In the genomic region with DNA sequence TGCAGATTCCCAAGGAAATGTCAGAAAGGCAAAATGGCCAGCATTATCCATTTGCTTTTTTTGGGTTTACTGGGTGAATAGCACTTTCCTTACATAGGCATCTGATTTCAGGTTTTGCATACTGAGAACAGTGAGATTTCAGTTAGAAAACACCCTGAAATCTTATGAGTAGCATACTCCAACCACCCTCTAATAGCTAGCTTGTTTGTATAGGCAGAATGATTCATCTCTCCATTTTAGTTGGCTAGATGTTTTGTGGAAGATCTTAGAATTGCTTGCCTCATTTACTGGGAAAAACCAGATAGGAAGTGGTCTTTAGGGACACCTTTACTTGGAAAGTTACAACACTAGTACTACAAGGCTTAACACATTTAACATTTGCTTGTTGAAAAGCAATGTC, we compare ENCODE assay signal across 22 cellular contexts. TPM values are rescaled to one million over a fixed set of nuclear protein-coding genes. Genes with fewer than 3 reads are reported as not detected.
A peak's percentile ranks its signal among the peaks of the same experiment; 100 is the strongest.
DNase-seq lines count a peak whose midpoint lies in the region; ATAC-seq and TF ChIP-seq lines count a peak whose summit lies in the region.
"Had no signal": no experiment of that assay in that cellular context is flagged by ENCODE, and none has a peak within 500 bp of the region (broad histone marks: within the 10 kb centered on the region; RNA-seq: fewer than 3 reads in every experiment).

No MANE protein-coding gene starts in this region.

- H3K36me3 ChIP-seq in PC-3 (ENCODE audit: low read depth, low read length) (peaks cover 5% of the 10 kb centered on the region), osteoblast (ENCODE audit: insufficient read depth, low read length) (peaks cover 20% of the 10 kb centered on the region), gastroesophageal sphincter (peaks cover 2 to 33% of the 10 kb centered on the region in 2 donors)
- H3K36me3 ChIP-seq: neural progenitor cell had no signal

- H3K9me3 Mint-ChIP-seq in activated T-cell treated with anti-CD3 and anti-CD28 coated beads, Interleukin-2, amount 50 U/mL, for 72 hours = no peaks in the 10 kb centered on the region
- no peaks in the 10 kb centered on the region for H3K9me3 Mint-ChIP-seq in activated T-cell treated with anti-CD3 and anti-CD28 coated beads, Interleukin-2, amount 50 U/mL, for 4 hours

- in situ Hi-C loops in astrocyte of the spinal cord (cut with HindIII; ENCODE audit: low sequenced_read_pairs) = no loop called here

- no peaks in the 10 kb centered on the region for H4K20me1 ChIP-seq in PC-3 (ENCODE audit: low read length)
- H4K20me1 ChIP-seq in osteoblast (ENCODE audit: insufficient read depth, low read length) = peaks cover 9% of the 10 kb centered on the region

- no peak overlapping the region for H3K27ac ChIP-seq in PC-3 (ENCODE audit: low read length)
- H3K27ac ChIP-seq in osteoblast (ENCODE audit: low read depth, low read length) = peak overlapping the region; percentile 2
- no peak overlapping the region for H3K27ac ChIP-seq in gastroesophageal sphincter
- H3K27ac ChIP-seq: neural progenitor cell, SJSA1, thoracic aorta had no signal

- no peaks in the 10 kb centered on the region for H3K27me3 Mint-ChIP-seq in activated T-cell treated with anti-CD3 and anti-CD28 coated beads, Interleukin-2, amount 50 U/mL, for 72 hours (ENCODE audit: low read depth)
- no peaks in the 10 kb centered on the region for H3K27me3 Mint-ChIP-seq in activated T-cell treated with anti-CD3 and anti-CD28 coated beads, Interleukin-2, amount 50 U/mL, for 4 hours (ENCODE audit: low read depth)
- H3K27me3 Mint-ChIP-seq: brain had no signal

- no peak overlapping the region for H3K4me2 ChIP-seq in PC-3 (ENCODE audit: low read length)
- peak overlapping the region; percentile 46 for H3K4me2 ChIP-seq in osteoblast (ENCODE audit: insufficient read depth, low read length)
- H3K4me2 ChIP-seq: neural progenitor cell had no signal

- no peaks in the 10 kb centered on the region for H3K9me2 ChIP-seq in PC-3 (replicated peaks; ENCODE audit: low read length)

- H3K27ac Mint-ChIP-seq in activated T-cell treated with anti-CD3 and anti-CD28 coated beads, Interleukin-2, amount 50 U/mL, for 72 hours = peak overlapping the region; percentile 88
- H3K27ac Mint-ChIP-seq: neural progenitor cell had no signal

- POLR2A ChIA-PET in PC-3 (lab: Charles Lee; ENCODE audit: unreplicated experiment) = no interaction called here

- intact Hi-C loops in PC-3 (cut with micrococcal nuclease) = no loop called here

- H3K4me3 ChIP-seq in PC-3 (ENCODE audit: low read length) = no peak overlapping the region
- no peak overlapping the region for H3K4me3 ChIP-seq in astrocyte of the spinal cord (ENCODE audit: low read depth, low read length)
- no peak overlapping the region for H3K4me3 ChIP-seq in osteoblast (ENCODE audit: insufficient read depth, low read length)
- no peak overlapping the region for H3K4me3 ChIP-seq in gastroesophageal sphincter
- H3K4me3 ChIP-seq: neural progenitor cell, SJSA1, thoracic aorta had no signal

- no peak overlapping the region for H3K9ac ChIP-seq in PC-3 (ENCODE audit: low read length)
- H3K9ac ChIP-seq: neural progenitor cell had no signal

- CTCF ChIA-PET in PC-3 (lab: Charles Lee) = interaction anchor here (0.7 kb wide), 1 partner anchor 451 kb away, joined by 3 read pairs; no protein-coding TSS in a partner anchor

- TF ChIP-seq CTCF in PC-3 (conservative IDR thresholded peaks at IDR 0.05; ENCODE audit: low read depth, low read length) = no peak
- TF ChIP-seq CTCF in astrocyte of the spinal cord (IDR thresholded peaks at IDR 0.05; ENCODE audit: low read depth, low read length) = no peak
- TF ChIP-seq CTCF in osteoblast (IDR thresholded peaks at IDR 0.05; ENCODE audit: extremely low read depth, low read depth, low read length) = no peak
- no peak for TF ChIP-seq CTCF in gastroesophageal sphincter (IDR thresholded peaks at IDR 0.05)

- H3K36me3 Mint-ChIP-seq in activated T-cell treated with anti-CD3 and anti-CD28 coated beads, Interleukin-2, amount 50 U/mL, for 72 hours (ENCODE audit: insufficient read depth in 2 of 2) = peaks cover 33 to 38% of the 10 kb centered on the region in 2 donors
- H3K36me3 Mint-ChIP-seq in activated T-cell treated with anti-CD3 and anti-CD28 coated beads, Interleukin-2, amount 50 U/mL, for 4 hours (ENCODE audit: insufficient read depth) = peaks cover 45% of the 10 kb centered on the region

- ATAC-seq in activated T-cell treated with anti-CD3 and anti-CD28 coated beads, Interleukin-2, amount 50 U/mL, for 72 hours (replicated peaks in 1 of 2) = peak in 1 of 2 donors; percentile 41
- ATAC-seq in activated T-cell treated with anti-CD3 and anti-CD28 coated beads, Interleukin-2, amount 50 U/mL, for 4 hours = no peak
- ATAC-seq in PC-3 (no peak), HG03442 (IDR thresholded peaks at IDR 0.05; ENCODE audit: unreplicated experiment) (no peak), gastroesophageal sphincter (no peak)
- ATAC-seq: left lobe of liver had no signal

- no peak for TF ChIP-seq EP300 in gastroesophageal sphincter (IDR thresholded peaks at IDR 0.05)

- BruUV-seq in PC-3 (replicated peaks; lab: Mats Ljungman, UMichigan) = no TSS peak

- peaks cover 5% of the 10 kb centered on the region for H3F3A ChIP-seq in PC-3 (ENCODE audit: low read length, unreplicated experiment)

- H3K27me3 ChIP-seq in PC-3 (ENCODE audit: low read length) (no peaks in the 10 kb centered on the region), osteoblast (ENCODE audit: insufficient read depth, low read length) (no peaks in the 10 kb centered on the region), gastroesophageal sphincter (no peaks in the 10 kb centered on the region)
- H3K27me3 ChIP-seq: neural progenitor cell, SJSA1 had no signal

- H3K9me3 ChIP-seq in PC-3 (ENCODE audit: low read length) (no peaks in the 10 kb centered on the region), osteoblast (ENCODE audit: low read depth, low read length) (no peaks in the 10 kb centered on the region), gastroesophageal sphincter (no peaks in the 10 kb centered on the region)
- H3K9me3 ChIP-seq: SJSA1, thoracic aorta had no signal

- peak overlapping the region; percentile 60 to 88 for H3K4me3 Mint-ChIP-seq in activated T-cell treated with anti-CD3 and anti-CD28 coated beads, Interleukin-2, amount 50 U/mL, for 72 hours
- no peak overlapping the region for H3K4me3 Mint-ChIP-seq in activated T-cell treated with anti-CD3 and anti-CD28 coated beads, Interleukin-2, amount 50 U/mL, for 4 hours
- H3K4me3 Mint-ChIP-seq: neural progenitor cell had no signal

- no peak for DNase-seq in activated T-cell treated with anti-CD3 and anti-CD28 coated beads, Interleukin-2, amount 50 U/mL, for 72 hours
- DNase-seq in activated T-cell treated with anti-CD3 and anti-CD28 coated beads, Interleukin-2, amount 50 U/mL, for 4 hours = no peak
- DNase-seq in PC-3 (peak; percentile 43), astrocyte of the spinal cord (ENCODE audit: low read depth, low spot score) (peak; percentile 49), osteoblast (ENCODE audit: insufficient read length, low spot score, missing footprints) (peak; percentile 46), NK-92 (lab: John Stamatoyannopoulos, UW; ENCODE audit: unreplicated experiment) (no peak)
- DNase-seq: ACHN; activated CD4-positive, CD25-positive, alpha-beta regulatory T cell; activated naive CD4-positive, alpha-beta T cell; dermis blood vessel endothelial cell; DMS 273 treated with DMSO at 0.1 percent for 48 hours; HCEC 1CT; MM.1S; NCI-H1694; stimulated activated CD4-positive, alpha-beta T cell treated with anti-CD3 and anti-CD28 coated beads, Interleukin-12 subunit alpha, Interleukin-12 subunit beta, amount 100 ng/mL, for 4 hours had no signal

- H3K79me2 ChIP-seq in PC-3 (ENCODE audit: low read length) (peaks cover 18% of the 10 kb centered on the region), osteoblast (ENCODE audit: insufficient read depth, low read length) (peaks cover 62% of the 10 kb centered on the region)

- TF ChIP-seq POLR2A in gastroesophageal sphincter (IDR thresholded peaks at IDR 0.05) = no peak

- peaks cover 48% of the 10 kb centered on the region for H3K4me1 ChIP-seq in PC-3 (ENCODE audit: insufficient read depth, low read length)
- H3K4me1 ChIP-seq in osteoblast (ENCODE audit: insufficient read depth, low read length) = peaks cover 38% of the 10 kb centered on the region
- H3K4me1 ChIP-seq in gastroesophageal sphincter = peaks cover 3 to 58% (median 15%) of the 10 kb centered on the region in 3 donors
- H3K4me1 ChIP-seq: neural progenitor cell had no signal

- no peak overlapping the region for H2AFZ ChIP-seq in PC-3 (ENCODE audit: low read length)
- no peak overlapping the region for H2AFZ ChIP-seq in osteoblast (ENCODE audit: low read length)
- H2AFZ ChIP-seq: neural progenitor cell had no signal

- peaks cover 81% of the 10 kb centered on the region for H3K4me1 Mint-ChIP-seq in activated T-cell treated with anti-CD3 and anti-CD28 coated beads, Interleukin-2, amount 50 U/mL, for 72 hours (ENCODE audit: low read depth)
- H3K4me1 Mint-ChIP-seq in activated T-cell treated with anti-CD3 and anti-CD28 coated beads, Interleukin-2, amount 50 U/mL, for 4 hours (ENCODE audit: low read depth) = peaks cover 71% of the 10 kb centered on the region
- H3K4me1 Mint-ChIP-seq: neural progenitor cell had no signal

RNA-seq across cellular contexts. Expression of a gene that starts 10.4 kb away (rescaled TPM):
- 10 to 100 TPM; 47.9 to 71.4 TPM for total RNA-seq in activated T-cell treated with anti-CD3 and anti-CD28 coated beads, Interleukin-2, amount 50 U/mL, for 72 hours
- total RNA-seq in activated T-cell treated with anti-CD3 and anti-CD28 coated beads, Interleukin-2, amount 50 U/mL, for 4 hours = 10 to 100 TPM; 21.1 to 23.6 (median 23.6) TPM
- total RNA-seq in PC-3 (2014; rRNA removed) (9.7 and 14.3 TPM in 2 replicates), osteoblast (44.8 and 53.9 TPM in 2 replicates), gastroesophageal sphincter (10 to 100 TPM; 20.0 to 30.4 (median 24.9) TPM)

RNA-seq across cellular contexts. Expression of a gene that starts 10.4 kb away (rescaled TPM):
- total RNA-seq in activated T-cell treated with anti-CD3 and anti-CD28 coated beads, Interleukin-2, amount 50 U/mL, for 72 hours = 10 to 100 TPM; 18.6 to 32.0 TPM
- 10 to 100 TPM; 23.9 to 29.6 (median 25.8) TPM for total RNA-seq in activated T-cell treated with anti-CD3 and anti-CD28 coated beads, Interleukin-2, amount 50 U/mL, for 4 hours
- total RNA-seq in PC-3 (2014; rRNA removed) (8.5 and 10.6 TPM in 2 replicates), osteoblast (11.5 and 13.4 TPM in 2 replicates), gastroesophageal sphincter (10 to 100 TPM; 16.1 to 38.3 (median 20.1) TPM)

RNA-seq across cellular contexts. Expression of a gene that starts 40.6 kb away (rescaled TPM):
- total RNA-seq in activated T-cell treated with anti-CD3 and anti-CD28 coated beads, Interleukin-2, amount 50 U/mL, for 72 hours = 1 to 10 TPM; 7.1 to 9.0 TPM
- 1 to 10 TPM; 2.5 to 8.2 (median 6.1) TPM for total RNA-seq in activated T-cell treated with anti-CD3 and anti-CD28 coated beads, Interleukin-2, amount 50 U/mL, for 4 hours
- total RNA-seq in PC-3 (2014; rRNA removed) (23.3 and 24.9 TPM in 2 replicates), osteoblast (22.4 and 39.1 TPM in 2 replicates), gastroesophageal sphincter (10 to 100 TPM in 3 of 4 donors, 1 to 10 TPM in 1; 8.6 to 26.5 (median 20.7) TPM)

Comparison
In these comparisons a context has a peak if more than half of its experiments do, and no peak if none do; other contexts are left out.
1. DNase-seq: peak in PC-3 (single experiment), astrocyte of the spinal cord (single experiment) and osteoblast (single experiment); none in activated T-cell treated with anti-CD3 and anti-CD28 coated beads, Interleukin-2, amount 50 U/mL, for 72 hours (0 of 2), activated T-cell treated with anti-CD3 and anti-CD28 coated beads, Interleukin-2, amount 50 U/mL, for 4 hours (single experiment) and NK-92 (single experiment).